Comparison of ENCODE assay signal across 19 cellular contexts in genomic region chrX:128436397-128437103, GRCh38.
"Had no signal": no experiment of that assay in that cellular context is flagged by ENCODE, and none has a peak within 500 bp of the region (broad histone marks: within the 10 kb centered on the region; RNA-seq: fewer than 3 reads in every experiment).

No MANE protein-coding gene starts in this region.

- H3K4me3 ChIP-seq: esophagus squamous epithelium, smooth muscle cell, tibial artery, uterus had no signal

- DNase-seq: activated CD4-positive, alpha-beta memory T cell treated with anti-CD3 and anti-CD28 coated beads for 36 hours; activated effector memory CD4-positive, alpha-beta T cell treated with anti-CD3 and anti-CD28 coated beads, Interleukin-2, amount 50 U/mL, for 16 hours; activated T-cell treated with anti-CD3 and anti-CD28 coated beads, Interleukin-2, amount 50 U/mL, for 4 hours; amniotic stem cell; cerebellar nuclear complex; effector memory CD8-positive, alpha-beta T cell; esophagus squamous epithelium; foreskin fibroblast; left colon; naive thymus-derived CD4-positive, alpha-beta T cell; right cardiac atrium; tibial artery; uterus had no signal

- H3K9me3 Mint-ChIP-seq: activated CD4-positive, alpha-beta memory T cell treated with anti-CD3 and anti-CD28 coated beads for 36 hours; activated naive CD4-positive, alpha-beta T cell treated with anti-CD3 and anti-CD28 coated beads, Interleukin-2, amount 50 U/mL, for 72 hours; activated T-cell treated with anti-CD3 and anti-CD28 coated beads, Interleukin-2, amount 50 U/mL, for 4 hours; brain; dendritic cell treated with granulocyte-macrophage colony-stimulating factor and Interleukin-4, amounts not matched to agents 40 ng/mL and 50 ng/mL, for 4 days; naive thymus-derived CD4-positive, alpha-beta T cell had no signal

- H3K36me3 Mint-ChIP-seq: activated CD4-positive, alpha-beta memory T cell treated with anti-CD3 and anti-CD28 coated beads for 36 hours; activated naive CD4-positive, alpha-beta T cell treated with anti-CD3 and anti-CD28 coated beads, Interleukin-2, amount 50 U/mL, for 72 hours; brain; naive thymus-derived CD4-positive, alpha-beta T cell; stimulated activated effector memory CD8-positive, alpha-beta T cell treated with anti-CD3 and anti-CD28 coated beads, Interleukin-12 subunit alpha, Interleukin-12 subunit beta, amount 100 ng/mL, for 72 hours had no signal

- H3K9me3 ChIP-seq: esophagus squamous epithelium, neutrophil, tibial artery, uterus had no signal

- H3K4me3 Mint-ChIP-seq: activated CD4-positive, alpha-beta memory T cell treated with anti-CD3 and anti-CD28 coated beads for 36 hours; activated T-cell treated with anti-CD3 and anti-CD28 coated beads, Interleukin-2, amount 50 U/mL, for 4 hours; brain; dendritic cell treated with granulocyte-macrophage colony-stimulating factor and Interleukin-4, amounts not matched to agents 40 ng/mL and 50 ng/mL, for 4 days; effector memory CD8-positive, alpha-beta T cell; naive thymus-derived CD4-positive, alpha-beta T cell; stimulated activated effector memory CD8-positive, alpha-beta T cell treated with anti-CD3 and anti-CD28 coated beads, Interleukin-12 subunit alpha, Interleukin-12 subunit beta, amount 100 ng/mL, for 72 hours had no signal

- H3K4me2 ChIP-seq: smooth muscle cell had no signal

- H3K27ac Mint-ChIP-seq: activated CD4-positive, alpha-beta memory T cell treated with anti-CD3 and anti-CD28 coated beads for 36 hours; activated naive CD4-positive, alpha-beta T cell treated with anti-CD3 and anti-CD28 coated beads, Interleukin-2, amount 50 U/mL, for 72 hours; brain; dendritic cell treated with granulocyte-macrophage colony-stimulating factor and Interleukin-4, amounts not matched to agents 40 ng/mL and 50 ng/mL, for 4 days; effector memory CD8-positive, alpha-beta T cell; naive thymus-derived CD4-positive, alpha-beta T cell; stimulated activated effector memory CD8-positive, alpha-beta T cell treated with anti-CD3 and anti-CD28 coated beads, Interleukin-12 subunit alpha, Interleukin-12 subunit beta, amount 100 ng/mL, for 72 hours had no signal

- H3K4me1 ChIP-seq: esophagus squamous epithelium, tibial artery, uterus had no signal

- H3K36me3 ChIP-seq: esophagus squamous epithelium, neutrophil, tibial artery, uterus had no signal

- H3K27me3 ChIP-seq: esophagus squamous epithelium, neutrophil, tibial artery, uterus had no signal

- ATAC-seq: activated naive CD4-positive, alpha-beta T cell treated with anti-CD3 and anti-CD28 coated beads, Interleukin-2, amount 50 U/mL, for 72 hours; activated T-cell treated with anti-CD3 and anti-CD28 coated beads, Interleukin-2, amount 50 U/mL, for 4 hours; effector memory CD8-positive, alpha-beta T cell; left colon; naive thymus-derived CD4-positive, alpha-beta T cell; right cardiac atrium; stimulated activated effector memory CD8-positive, alpha-beta T cell treated with anti-CD3 and anti-CD28 coated beads, Interleukin-12 subunit alpha, Interleukin-12 subunit beta, amount 100 ng/mL, for 72 hours had no signal

- H3K4me1 Mint-ChIP-seq: brain; naive thymus-derived CD4-positive, alpha-beta T cell; stimulated activated effector memory CD8-positive, alpha-beta T cell treated with anti-CD3 and anti-CD28 coated beads, Interleukin-12 subunit alpha, Interleukin-12 subunit beta, amount 100 ng/mL, for 72 hours had no signal

- H3K27me3 Mint-ChIP-seq: activated CD4-positive, alpha-beta memory T cell treated with anti-CD3 and anti-CD28 coated beads for 36 hours; brain; dendritic cell treated with granulocyte-macrophage colony-stimulating factor and Interleukin-4, amounts not matched to agents 40 ng/mL and 50 ng/mL, for 4 days; effector memory CD8-positive, alpha-beta T cell; naive thymus-derived CD4-positive, alpha-beta T cell had no signal

- H3K27ac ChIP-seq: neutrophil, tibial artery, uterus had no signal
